2 cellular contexts compared by ENCODE assay signal in genomic region chr2:979286-979928, GRCh38.
TF ChIP-seq lines count a peak whose summit lies in the region.

No MANE protein-coding gene starts in this region.

TF ChIP-seq in GM12878, 131 proteins besides CTCF, POLR2A, EP300 and RAD21 (continued from another document):
- no peak for TF ChIP-seq BCLAF1 (IDR thresholded peaks at IDR 0.05)

TF ChIP-seq in SK-N-SH, 30 proteins besides CTCF, POLR2A, EP300 and RAD21 (continued from another document):
- TF ChIP-seq, protein P1, sequence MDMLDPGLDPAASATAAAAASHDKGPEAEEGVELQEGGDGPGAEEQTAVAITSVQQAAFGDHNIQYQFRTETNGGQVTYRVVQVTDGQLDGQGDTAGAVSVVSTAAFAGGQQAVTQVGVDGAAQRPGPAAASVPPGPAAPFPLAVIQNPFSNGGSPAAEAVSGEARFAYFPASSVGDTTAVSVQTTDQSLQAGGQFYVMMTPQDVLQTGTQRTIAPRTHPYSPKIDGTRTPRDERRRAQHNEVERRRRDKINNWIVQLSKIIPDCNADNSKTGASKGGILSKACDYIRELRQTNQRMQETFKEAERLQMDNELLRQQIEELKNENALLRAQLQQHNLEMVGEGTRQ (IDR thresholded peaks at IDR 0.05; ENCODE audit: borderline replicate concordance, low read depth, low read length) = no peak
- TF ChIP-seq MXI1 (IDR thresholded peaks at IDR 0.05; ENCODE audit: low read depth, low read length) (no peak), POLR2AphosphoS5 (IDR thresholded peaks at IDR 0.05; ENCODE audit: low read depth, low read length) (no peak)
